9 cellular contexts compared by ENCODE assay signal in the genomic region with DNA sequence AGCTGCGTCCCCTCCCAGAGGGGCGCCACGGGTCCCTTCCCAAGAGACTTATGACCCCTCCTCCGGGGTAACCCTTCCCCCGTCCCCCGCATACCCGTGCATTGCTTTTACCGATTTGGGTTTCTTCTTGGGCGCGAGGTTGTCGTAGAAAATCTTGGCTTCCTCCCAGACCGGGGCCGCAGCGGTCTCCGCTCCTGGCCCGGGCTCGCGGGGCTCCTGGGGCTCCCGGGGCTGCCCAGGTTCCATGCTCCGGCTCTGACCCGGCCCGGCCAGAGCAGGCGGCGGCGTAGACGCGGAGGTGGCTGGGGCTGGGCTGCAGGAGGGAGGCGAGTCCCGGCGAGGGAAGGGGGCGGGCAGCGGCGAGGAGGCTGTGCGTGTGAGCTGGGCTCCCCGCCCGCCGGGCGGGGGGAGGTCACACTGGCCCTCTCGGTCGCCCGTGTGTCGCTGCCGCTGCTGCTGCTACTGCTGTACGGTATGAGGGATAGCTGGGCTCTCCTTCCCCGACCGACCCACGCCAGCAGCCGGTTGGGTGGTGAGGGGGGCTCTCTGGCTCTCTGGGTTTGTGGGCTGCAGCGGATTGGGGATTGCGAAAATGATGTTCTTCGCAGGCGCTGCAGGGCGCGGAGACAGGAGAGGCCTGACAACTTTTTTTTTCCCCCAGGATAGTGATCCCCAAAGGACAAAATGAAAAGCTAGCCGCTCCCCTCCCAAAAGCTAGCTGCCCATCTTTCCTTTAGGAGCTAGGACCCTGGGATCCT. TPM values are rescaled to one million over a fixed set of nuclear protein-coding genes. Genes with fewer than 3 reads are reported as not detected.
A peak's percentile ranks its signal among the peaks of the same experiment; 100 is the strongest.
DNase-seq lines count a peak whose midpoint lies in the region; ATAC-seq and TF ChIP-seq lines count a peak whose summit lies in the region.
"Had no signal": no experiment of that assay in that cellular context is flagged by ENCODE, and none has a peak within 500 bp of the region (broad histone marks: within the 10 kb centered on the region; RNA-seq: fewer than 3 reads in every experiment).

TSS of gene NT5C1A (minus strand) at position 315 of the 758 bp plus-strand sequence. CDS start at position 246, 69 bp downstream.

- peak; percentile 29 for DNase-seq in ELR (ENCODE audit: low read depth)
- DNase-seq in NCI-H1105 (lab: John Stamatoyannopoulos, UW), result peak; percentile 7
- DNase-seq in ascending aorta (ENCODE audit: low spot score in 2 of 2), result no peak
- no peak for DNase-seq in iPS DF 6.9 (ENCODE audit: low read depth, low spot score)
- no peak for DNase-seq in NCI-H1436 (lab: John Stamatoyannopoulos, UW)
- DNase-seq in NOMO-1 treated with DMSO at 0.1 percent for 48 hours (lab: John Stamatoyannopoulos, UW; ENCODE audit: unreplicated experiment), result no peak

- H3K9me3 ChIP-seq in ascending aorta (no peaks in the 10 kb centered on the region), iPS DF 6.9 (ENCODE audit: control insufficient read depth, insufficient read depth, low read length) (no peaks in the 10 kb centered on the region), skeletal muscle satellite cell (replicated peaks; ENCODE audit: low read length) (no peaks in the 10 kb centered on the region)

- H3K36me3 ChIP-seq in ascending aorta, result no peaks in the 10 kb centered on the region
- no peaks in the 10 kb centered on the region for H3K36me3 ChIP-seq in iPS DF 6.9 (ENCODE audit: control insufficient read depth, insufficient read depth, low read length)
- H3K36me3 ChIP-seq in skeletal muscle satellite cell (ENCODE audit: insufficient read depth, low read length), result no peaks in the 10 kb centered on the region
- H3K36me3 ChIP-seq: neutrophil had no signal

- intact Hi-C loops in ascending aorta (cut with DNase I), result no loop called here

- no peak for ATAC-seq in GM21447 (IDR thresholded peaks at IDR 0.05; ENCODE audit: unreplicated experiment)

- H3K4me2 ChIP-seq in skeletal muscle satellite cell (ENCODE audit: low read length), result peak within 1 kb of the TSS; percentile 91

- peak within 1 kb of the TSS; percentile 34 for H3K9ac ChIP-seq in skeletal muscle satellite cell (ENCODE audit: low read depth, low read length)

- no peaks in the 10 kb centered on the region for H3K27me3 ChIP-seq in ascending aorta
- peaks cover 67% of the 10 kb centered on the region for H3K27me3 ChIP-seq in iPS DF 6.9 (ENCODE audit: control insufficient read depth, insufficient read depth, low read length)
- peaks cover 63% of the 10 kb centered on the region for H3K27me3 ChIP-seq in skeletal muscle satellite cell (ENCODE audit: control insufficient read depth, insufficient read depth, low read length)

- H3K4me1 ChIP-seq in ascending aorta, result peaks cover 0 to 16% of the 10 kb centered on the region in 2 donors
- peaks cover 1% of the 10 kb centered on the region; the same call in 1 of the 2 replicates for H3K4me1 ChIP-seq in iPS DF 6.9 (ENCODE audit: control insufficient read depth, insufficient read depth, low read length)
- H3K4me1 ChIP-seq in skeletal muscle satellite cell (ENCODE audit: control insufficient read depth, insufficient read depth, low read length), result peaks cover 11% of the 10 kb centered on the region

- no peak for TF ChIP-seq CTCF in ascending aorta (IDR thresholded peaks at IDR 0.05)

- WGBS in iPS DF 6.9 (ENCODE audit: insufficient coverage, insufficient read length), result no CpG with 5 or more reads among the region's 55 CpGs

- H3K27ac ChIP-seq in ascending aorta, result no peak within 1 kb of the TSS
- no peak within 1 kb of the TSS for H3K27ac ChIP-seq in iPS DF 6.9 (ENCODE audit: low read length)
- H3K27ac ChIP-seq: neutrophil had no signal

- H3K4me3 ChIP-seq in ascending aorta, result peak within 1 kb of the TSS; percentile 66 to 67
- peak within 1 kb of the TSS; percentile 18; the same call in 1 of the 2 replicates for H3K4me3 ChIP-seq in iPS DF 6.9 (ENCODE audit: low read length)
- peak within 1 kb of the TSS; percentile 69 for H3K4me3 ChIP-seq in skeletal muscle satellite cell (ENCODE audit: low read length)

RNA-seq across cellular contexts. Expression of gene NT5C1A, which starts in this region (rescaled TPM):
- not detected for total RNA-seq in ascending aorta
- total RNA-seq in skeletal muscle satellite cell (2012; rRNA removed), result not detected in 2 replicates

Comparison
In these comparisons a context has a peak if more than half of its experiments do, and no peak if none do; other contexts are left out.
1. DNase-seq: peak in ELR (single experiment) and NCI-H1105 (single experiment); none in ascending aorta (0 of 2), iPS DF 6.9 (single experiment), NCI-H1436 (single experiment) and NOMO-1 treated with DMSO at 0.1 percent for 48 hours (single experiment).
2. H3K4me3 ChIP-seq: peak in every context shown above with its lines; median percentile 69 in skeletal muscle satellite cell; 66 in ascending aorta; 18 in iPS DF 6.9.